7 cellular contexts compared by ENCODE assay signal in genomic region chr6:166619912-166620311, GRCh38. TPM values are rescaled to one million over a fixed set of nuclear protein-coding genes. Genes with fewer than 3 reads are reported as not detected.
DNase-seq lines count a peak whose midpoint lies in the region; ATAC-seq and FAIRE-seq lines count a peak whose summit lies in the region.

No MANE protein-coding gene starts in this region.

- FAIRE-seq in endometrium (lab: Jason Lieb, UNC): peak; percentile 67

- ATAC-seq in HG03025 (IDR thresholded peaks at IDR 0.05; ENCODE audit: low FRiP score, unreplicated experiment) (no peak), HG03095 (IDR thresholded peaks at IDR 0.05; ENCODE audit: unreplicated experiment) (no peak), GM21423 (IDR thresholded peaks at IDR 0.05; ENCODE audit: unreplicated experiment) (no peak)

- DNase-seq in LoVo (ENCODE audit: low spot score) (peak; percentile 6), lung microvascular endothelial cell (ENCODE audit: low read depth in 2 of 2) (peak; percentile 21 to 61), ureter (ENCODE audit: low spot score) (peak; percentile 64)

RNA-seq across cellular contexts. Expression of gene RPS6KA2, which starts 7.1 kb away (rescaled TPM):
- total RNA-seq in lung microvascular endothelial cell (121 and 168 TPM in 2 replicates), ureter (85.3 TPM)

RNA-seq across cellular contexts. Expression of gene RAMACL, which starts 33.4 kb away (rescaled TPM):
- total RNA-seq in lung microvascular endothelial cell: 1.3 and 2.6 TPM in 2 replicates
- 7.8 TPM for total RNA-seq in ureter

Comparison
In these comparisons a context has a peak if more than half of its experiments do, and no peak if none do; other contexts are left out.
1. DNase-seq: peak in every context shown above with its lines; median percentile 64 in ureter; 41 in lung microvascular endothelial cell; 6 in LoVo.